12 cellular contexts compared by ENCODE assay signal in genomic region chr3:129992781-129993180, GRCh38. TPM values are rescaled to one million over a fixed set of nuclear protein-coding genes. Genes with fewer than 3 reads are reported as not detected.
A peak's percentile ranks its signal among the peaks of the same experiment; 100 is the strongest.
DNase-seq lines count a peak whose midpoint lies in the region; ATAC-seq and TF ChIP-seq lines count a peak whose summit lies in the region.
"Had no signal": no experiment of that assay in that cellular context is flagged by ENCODE, and none has a peak within 500 bp of the region (broad histone marks: within the 10 kb centered on the region; RNA-seq: fewer than 3 reads in every experiment).

No MANE protein-coding gene starts in this region.

- no peak overlapping the region for H3K14ac ChIP-seq in neuronal stem cell (ENCODE audit: low read length)

- no peak overlapping the region for H2AK5ac ChIP-seq in neuronal stem cell (ENCODE audit: low read depth, low read length)

- H2AFZ ChIP-seq in Loucy (ENCODE audit: low read length) (no peak overlapping the region), neuronal stem cell (ENCODE audit: low read length) (no peak overlapping the region)

- peak; percentile 58 for DNase-seq in DMS 273 (lab: John Stamatoyannopoulos, UW; ENCODE audit: unreplicated experiment)
- DNase-seq in DMS 273 treated with DMSO at 0.1 percent for 48 hours (lab: John Stamatoyannopoulos, UW) = no peak
- peak; percentile 32 for DNase-seq in dermis blood vessel endothelial cell
- DNase-seq in neuronal stem cell (ENCODE audit: low spot score) = peak; percentile 47
- DNase-seq in colonic mucosa = no peak
- no peak for DNase-seq in stimulated activated CD4-positive, alpha-beta T cell treated with anti-CD3 and anti-CD28 coated beads, Interleukin-12 subunit alpha, Interleukin-12 subunit beta, amount 100 ng/mL, for 4 hours
- DNase-seq: activated CD4-positive, alpha-beta memory T cell treated with anti-CD3 and anti-CD28 coated beads for 36 hours; body of pancreas; psoas muscle had no signal

- H3K79me2 ChIP-seq in Loucy (ENCODE audit: insufficient read depth, low read length) = no peaks in the 10 kb centered on the region; the same call in 1 of the 2 replicates

- H3K4me1 ChIP-seq in Loucy (ENCODE audit: insufficient read depth, low read length, poor library complexity, severe bottlenecking) (peaks cover 3% of the 10 kb centered on the region), neuronal stem cell (ENCODE audit: control insufficient read depth in 2 of 2, insufficient read depth in 1 of 2, low read depth in 1 of 2, low read length in 2 of 2) (peaks cover 5 to 16% of the 10 kb centered on the region in 2 donors), colonic mucosa (no peaks in the 10 kb centered on the region)
- H3K4me1 ChIP-seq: body of pancreas, psoas muscle had no signal

- H3K9me2 ChIP-seq in Loucy (replicated peaks; ENCODE audit: low read depth, low read length) = no peaks in the 10 kb centered on the region

- H3K9me3 ChIP-seq in Loucy (ENCODE audit: insufficient read depth, low read depth, low read length) = no peaks in the 10 kb centered on the region
- peaks cover 0 to 2% of the 10 kb centered on the region in 2 donors for H3K9me3 ChIP-seq in neuronal stem cell (replicated peaks in 1 of 2; ENCODE audit: control insufficient read depth in 2 of 2, insufficient read depth in 1 of 2, low read depth in 1 of 2, low read length in 2 of 2)
- no peaks in the 10 kb centered on the region for H3K9me3 ChIP-seq in colonic mucosa
- H3K9me3 ChIP-seq: body of pancreas, psoas muscle had no signal

- no peak overlapping the region for H2BK12ac ChIP-seq in neuronal stem cell (ENCODE audit: low read length)

- no peak overlapping the region for H3K4me3 ChIP-seq in Loucy (ENCODE audit: low read length, poor library complexity, severe bottlenecking)
- H3K4me3 ChIP-seq in neuronal stem cell (ENCODE audit: low read length in 2 of 2) = no peak overlapping the region
- H3K4me3 ChIP-seq in colonic mucosa = no peak overlapping the region
- H3K4me3 ChIP-seq: body of pancreas, psoas muscle had no signal

- H3K79me1 ChIP-seq in neuronal stem cell (ENCODE audit: low read depth, low read length) = no peaks in the 10 kb centered on the region

- no peak for ATAC-seq in GM21723 (IDR thresholded peaks at IDR 0.05; ENCODE audit: unreplicated experiment)
- ATAC-seq: body of pancreas, psoas muscle had no signal

- H4K8ac ChIP-seq in neuronal stem cell (ENCODE audit: low read depth, low read length) = no peak overlapping the region

- H2BK5ac ChIP-seq in neuronal stem cell (ENCODE audit: low read length) = peak overlapping the region; percentile 33

- WGBS in neuronal stem cell (ENCODE audit: extremely low coverage in 2 of 2, insufficient read length in 2 of 2, insufficient replicate concordance in 1 of 2), 2 donors = no CpG with 5 or more reads among the region's 3 CpGs

- H3K36me3 ChIP-seq in Loucy (ENCODE audit: insufficient read depth, low read length) (no peaks in the 10 kb centered on the region), neuronal stem cell (replicated peaks in 1 of 2; ENCODE audit: control insufficient read depth in 2 of 2, insufficient read depth in 2 of 2, low read length in 2 of 2) (no peaks in the 10 kb centered on the region), colonic mucosa (no peaks in the 10 kb centered on the region)

- no peak overlapping the region for H4K91ac ChIP-seq in neuronal stem cell (ENCODE audit: low read depth, low read length, poor library complexity)

- TF ChIP-seq CTCF in Loucy (conservative IDR thresholded peaks at IDR 0.05; ENCODE audit: low read length) (peak; percentile 43), colonic mucosa (IDR thresholded peaks at IDR 0.05) (no peak)

- H3K27me3 ChIP-seq in Loucy (ENCODE audit: insufficient read depth, low read length, poor library complexity, severe bottlenecking) (no peaks in the 10 kb centered on the region), neuronal stem cell (ENCODE audit: control insufficient read depth in 3 of 3, insufficient read depth in 3 of 3, low read depth in 1 of 3, low read length in 3 of 3) (peaks cover 0 to 63% (median 0%) of the 10 kb centered on the region in 3 experiments), colonic mucosa (no peaks in the 10 kb centered on the region)
- H3K27me3 ChIP-seq: body of pancreas had no signal

- H2BK120ac ChIP-seq in neuronal stem cell (ENCODE audit: low read depth, low read length) = no peak overlapping the region

- H3K23ac ChIP-seq in neuronal stem cell (ENCODE audit: low read depth, low read length, poor library complexity) = no peak overlapping the region

- H3F3A ChIP-seq in Loucy (ENCODE audit: low read depth) = no peaks in the 10 kb centered on the region

- no peak overlapping the region for H3K4ac ChIP-seq in neuronal stem cell (ENCODE audit: low read length)

- H3K4me2 ChIP-seq in Loucy (ENCODE audit: low read depth, low read length, poor library complexity, severe bottlenecking) = no peak overlapping the region
- no peak overlapping the region for H3K4me2 ChIP-seq in neuronal stem cell (ENCODE audit: insufficient read depth, low read length, poor library complexity, severe bottlenecking)

- H3K27ac ChIP-seq in neuronal stem cell (replicated peaks; ENCODE audit: low read length) (no peak overlapping the region), colonic mucosa (no peak overlapping the region)
- H3K27ac ChIP-seq: body of pancreas, psoas muscle had no signal

- intact Hi-C loops in colonic mucosa (cut with DNase I) = no loop called here

- H3K9ac ChIP-seq in Loucy (ENCODE audit: low read depth, low read length, poor library complexity, severe bottlenecking) (no peak overlapping the region), neuronal stem cell (ENCODE audit: low read depth, low read length, poor library complexity) (no peak overlapping the region), colonic mucosa (ENCODE audit: low read depth in 2 of 2, low read length in 2 of 2) (no peak overlapping the region)

- H2BK15ac ChIP-seq in neuronal stem cell (ENCODE audit: low read length) = no peak overlapping the region

- peak overlapping the region; percentile 85 for H3K18ac ChIP-seq in neuronal stem cell (ENCODE audit: low read length)

- no peaks in the 10 kb centered on the region for H4K20me1 ChIP-seq in Loucy (ENCODE audit: insufficient read depth, low read length, poor library complexity, severe bottlenecking)

RNA-seq across cellular contexts. Expression of gene TRH, which starts 18.3 kb away (rescaled TPM):
- total RNA-seq in dermis blood vessel endothelial cell (not detected in 2 replicates), colonic mucosa (not detected)
- polyA plus RNA-seq in neuronal stem cell (2013, experiment 1 of 2) = 0.54 TPM
- polyA plus RNA-seq in neuronal stem cell (2013, experiment 2 of 2) = 0.71 TPM
- total RNA-seq: A172; activated CD4-positive, alpha-beta memory T cell treated with anti-CD3 and anti-CD28 coated beads for 36 hours; body of pancreas; psoas muscle had no signal
- polyA plus RNA-seq: psoas muscle had no signal

Comparison
In these comparisons a context has a peak if more than half of its experiments do, and no peak if none do; other contexts are left out.
1. DNase-seq: peak in DMS 273 (single experiment), dermis blood vessel endothelial cell (single experiment) and neuronal stem cell (single experiment); none in DMS 273 treated with DMSO at 0.1 percent for 48 hours (single experiment), colonic mucosa (single experiment) and stimulated activated CD4-positive, alpha-beta T cell treated with anti-CD3 and anti-CD28 coated beads, Interleukin-12 subunit alpha, Interleukin-12 subunit beta, amount 100 ng/mL, for 4 hours (single experiment).